17 cellular contexts compared by ENCODE assay signal in the genomic region with DNA sequence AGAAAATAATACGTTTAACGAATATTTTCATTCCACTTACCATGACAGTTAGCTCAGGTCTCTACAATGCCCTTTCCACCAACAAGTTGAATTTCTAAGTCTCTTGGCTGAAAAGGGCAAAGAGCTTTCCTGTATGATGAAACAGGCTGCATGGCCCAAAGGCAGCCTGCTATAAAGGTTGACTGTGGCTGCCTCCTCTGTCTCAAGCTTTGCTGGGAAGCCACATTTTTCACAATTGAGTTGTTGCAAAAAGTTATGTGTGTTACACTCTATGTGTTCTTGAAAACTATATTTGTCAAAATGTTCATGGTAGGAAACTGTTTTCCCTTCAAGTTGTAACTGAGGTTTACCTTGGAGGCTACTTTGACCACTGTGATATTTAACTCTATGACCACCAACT.
DNase-seq lines count a peak whose midpoint lies in the region; ATAC-seq, FAIRE-seq and TF ChIP-seq lines count a peak whose summit lies in the region.
"Had no signal": no experiment of that assay in that cellular context is flagged by ENCODE, and none has a peak within 500 bp of the region (broad histone marks: within the 10 kb centered on the region; RNA-seq: fewer than 3 reads in every experiment).

No MANE protein-coding gene starts in this region.

- ATAC-seq in HG02852 (IDR thresholded peaks at IDR 0.05; ENCODE audit: unreplicated experiment): peak; percentile 5
- peak; percentile 6 for ATAC-seq in HG03558 (IDR thresholded peaks at IDR 0.05; ENCODE audit: extremely low read depth, unreplicated experiment)
- peak in 1 of 2 donors; percentile 6 for ATAC-seq in stimulated activated naive B cell treated with anti-CD40 and anti-IgM and Interleukin-4, amounts not matched to agents 10 μg/mL and 1 μg/mL and 100 μg/mL, for 72 hours (replicated peaks)

- H3K4me1 Mint-ChIP-seq in activated T-cell treated with anti-CD3 and anti-CD28 coated beads, Interleukin-2, amount 50 U/mL, for 24 hours (ENCODE audit: low read depth): peaks cover 17% of the 10 kb centered on the region
- H3K4me1 Mint-ChIP-seq in stimulated activated naive B cell treated with anti-CD40 and anti-IgM and Interleukin-4, amounts not matched to agents 10 μg/mL and 1 μg/mL and 100 μg/mL, for 72 hours: peaks cover 2 to 8% of the 10 kb centered on the region in 2 donors

- FAIRE-seq in H54 (lab: Jason Lieb, UNC): no peak
- FAIRE-seq: G401.6, islet of Langerhans had no signal

- no peaks in the 10 kb centered on the region for H3K9me3 Mint-ChIP-seq in activated T-cell treated with anti-CD3 and anti-CD28 coated beads, Interleukin-2, amount 50 U/mL, for 24 hours
- no peaks in the 10 kb centered on the region for H3K9me3 Mint-ChIP-seq in stimulated activated naive B cell treated with anti-CD40 and anti-IgM and Interleukin-4, amounts not matched to agents 10 μg/mL and 1 μg/mL and 100 μg/mL, for 72 hours
- H3K9me3 Mint-ChIP-seq: HFFc6 had no signal

- peaks cover 33% of the 10 kb centered on the region for H3K27me3 Mint-ChIP-seq in activated T-cell treated with anti-CD3 and anti-CD28 coated beads, Interleukin-2, amount 50 U/mL, for 24 hours
- peaks cover 11 to 15% of the 10 kb centered on the region in 2 donors for H3K27me3 Mint-ChIP-seq in stimulated activated naive B cell treated with anti-CD40 and anti-IgM and Interleukin-4, amounts not matched to agents 10 μg/mL and 1 μg/mL and 100 μg/mL, for 72 hours

- H3K36me3 Mint-ChIP-seq in activated T-cell treated with anti-CD3 and anti-CD28 coated beads, Interleukin-2, amount 50 U/mL, for 24 hours (ENCODE audit: low read depth): no peaks in the 10 kb centered on the region
- no peaks in the 10 kb centered on the region for H3K36me3 Mint-ChIP-seq in stimulated activated naive B cell treated with anti-CD40 and anti-IgM and Interleukin-4, amounts not matched to agents 10 μg/mL and 1 μg/mL and 100 μg/mL, for 72 hours

- H3K4me3 Mint-ChIP-seq in activated T-cell treated with anti-CD3 and anti-CD28 coated beads, Interleukin-2, amount 50 U/mL, for 24 hours: no peak overlapping the region
- H3K4me3 Mint-ChIP-seq in stimulated activated naive B cell treated with anti-CD40 and anti-IgM and Interleukin-4, amounts not matched to agents 10 μg/mL and 1 μg/mL and 100 μg/mL, for 72 hours: no peak overlapping the region
- H3K4me3 Mint-ChIP-seq: HFFc6 had no signal

- H3K27ac Mint-ChIP-seq in activated T-cell treated with anti-CD3 and anti-CD28 coated beads, Interleukin-2, amount 50 U/mL, for 24 hours: peak overlapping the region; percentile 83
- H3K27ac Mint-ChIP-seq in stimulated activated naive B cell treated with anti-CD40 and anti-IgM and Interleukin-4, amounts not matched to agents 10 μg/mL and 1 μg/mL and 100 μg/mL, for 72 hours: peak overlapping the region; percentile 82
- H3K27ac Mint-ChIP-seq: HFFc6 had no signal

- DNase-seq in activated T-cell treated with anti-CD3 and anti-CD28 coated beads, Interleukin-2, amount 50 U/mL, for 24 hours: no peak
- DNase-seq in activated T-cell treated with anti-CD3 and anti-CD28 coated beads for 4 hours (no peak), H54 (ENCODE audit: insufficient read length, low spot score) (no peak), SHP77 (lab: John Stamatoyannopoulos, UW) (no peak)
- no peak for DNase-seq in stimulated activated naive B cell treated with anti-CD40 and anti-IgM and Interleukin-4, amounts not matched to agents 10 μg/mL and 1 μg/mL and 100 μg/mL, for 72 hours
- no peak for DNase-seq in stimulated activated CD4-positive, alpha-beta T cell treated with anti-CD3 and anti-CD28 coated beads, Interleukin-4, amount 100 ng/mL, for 24 hours
- DNase-seq: anterior cingulate cortex; HFFc6; midbrain; NCI-H187; NCI-H526 treated with DMSO at 0.1 percent for 48 hours; nucleus accumbens; stimulated activated naive CD4-positive, alpha-beta T cell had no signal

- no peak for TF ChIP-seq POLR2A in H54 (IDR thresholded peaks at IDR 0.05; ENCODE audit: low read depth, low read length)
